Comparison of ENCODE assay signal across 21 cellular contexts in genomic region chr18:48919547-48919946, GRCh38. TPM values are rescaled to one million over a fixed set of nuclear protein-coding genes. Genes with fewer than 3 reads are reported as not detected.
A peak's percentile ranks its signal among the peaks of the same experiment; 100 is the strongest.
DNase-seq lines count a peak whose midpoint lies in the region; ATAC-seq and TF ChIP-seq lines count a peak whose summit lies in the region.
"Had no signal": no experiment of that assay in that cellular context is flagged by ENCODE, and none has a peak within 500 bp of the region (broad histone marks: within the 10 kb centered on the region; RNA-seq: fewer than 3 reads in every experiment).

No MANE protein-coding gene starts in this region.

- H3K27me3 ChIP-seq in cardiac muscle cell (no peaks in the 10 kb centered on the region), breast epithelium (no peaks in the 10 kb centered on the region), upper lobe of right lung (no peaks in the 10 kb centered on the region), Karpas-422 (ENCODE audit: low read length) (no peaks in the 10 kb centered on the region)
- H3K27me3 ChIP-seq: BLaER1, left lung had no signal

- H3K4me1 ChIP-seq in cardiac muscle cell (ENCODE audit: low read depth) = peaks cover 26% of the 10 kb centered on the region
- peaks cover 0 to 6% of the 10 kb centered on the region in 2 donors for H3K4me1 ChIP-seq in breast epithelium
- H3K4me1 ChIP-seq in upper lobe of right lung = peaks cover 67% of the 10 kb centered on the region
- H3K4me1 ChIP-seq in Karpas-422 (ENCODE audit: low read length) = peaks cover 4% of the 10 kb centered on the region

- peak overlapping the region; percentile 77 for H3K27ac Mint-ChIP-seq in mesothelial cell of epicardium
- H3K27ac Mint-ChIP-seq: activated B cell treated with CpG ODN at 0.5 μM for 24 hours; activated CD4-positive, alpha-beta memory T cell treated with anti-CD3 and anti-CD28 coated beads, Interleukin-2, amount 10 ng/mL, durations not matched to agents 7 days and 5 days; activated naive CD4-positive, alpha-beta T cell treated with anti-CD3 and anti-CD28 coated beads for 36 hours had no signal

- H3K4me1 Mint-ChIP-seq in mesothelial cell of epicardium = peaks cover 72% of the 10 kb centered on the region

- no peaks in the 10 kb centered on the region for H4K20me1 ChIP-seq in Karpas-422 (ENCODE audit: insufficient read depth, low read depth, low read length)

- peaks cover 13% of the 10 kb centered on the region for H3K36me3 Mint-ChIP-seq in mesothelial cell of epicardium

- DNase-seq in cardiac muscle cell (ENCODE audit: low read depth in 1 of 2, low spot score in 1 of 2) (no peak), cardiac septum (ENCODE audit: low spot score) (no peak), caudate nucleus (lab: John Stamatoyannopoulos, UW) (peak in 6 of 61 donors; percentile 34 to 62 (median 45)), mesothelial cell of epicardium (ENCODE audit: low spot score in 2 of 2, unreplicated experiment in 2 of 2) (no peak), breast epithelium (ENCODE audit: low spot score in 2 of 2) (no peak), upper lobe of right lung (no peak), NCI-H82 (lab: John Stamatoyannopoulos, UW) (no peak), Karpas-422 (no peak)
- DNase-seq: activated B cell treated with CpG ODN at 0.5 μM for 24 hours; activated CD4-positive, alpha-beta memory T cell treated with anti-CD3 and anti-CD28 coated beads, Interleukin-2, amount 10 ng/mL, durations not matched to agents 7 days and 5 days; activated naive CD4-positive, alpha-beta T cell treated with anti-CD3 and anti-CD28 coated beads for 36 hours; cerebellar nuclear complex; GOT3; left lung; NCI-H1092 treated with DMSO at 0.1 percent for 48 hours; NCI-H2081 treated with DMSO at 0.1 percent for 48 hours; NK-92 treated with Interleukin-12 subunit alpha and Interleukin-12 subunit beta, amount 100 ng/mL, for 24 hours; RPMI8226; stimulated activated CD4-positive, alpha-beta T cell treated with anti-CD3 and anti-CD28 coated beads, Interleukin-4, amount 100 ng/mL, for 4 hours; T1000 had no signal

- H3K9me2 ChIP-seq in Karpas-422 (replicated peaks; ENCODE audit: insufficient read depth, low read length) = no peaks in the 10 kb centered on the region

- H3K4me2 ChIP-seq in Karpas-422 (ENCODE audit: low read depth, low read length, poor library complexity, severe bottlenecking) = no peak overlapping the region

- no peak for TF ChIP-seq CTCF in cardiac muscle cell (IDR thresholded peaks at IDR 0.05; ENCODE audit: low read depth, low read length)
- no peak for TF ChIP-seq CTCF in mesothelial cell of epicardium (IDR thresholded peaks at IDR 0.05; ENCODE audit: unreplicated experiment)
- no peak for TF ChIP-seq CTCF in breast epithelium (IDR thresholded peaks at IDR 0.05)
- TF ChIP-seq CTCF in upper lobe of right lung (IDR thresholded peaks at IDR 0.05) = no peak

- TF ChIP-seq POLR2A in breast epithelium (IDR thresholded peaks at IDR 0.05) = no peak

- H3K9me3 ChIP-seq in cardiac muscle cell (ENCODE audit: low read depth) (no peaks in the 10 kb centered on the region), breast epithelium (no peaks in the 10 kb centered on the region), upper lobe of right lung (no peaks in the 10 kb centered on the region), Karpas-422 (ENCODE audit: low read length) (no peaks in the 10 kb centered on the region)
- H3K9me3 ChIP-seq: BLaER1, left lung had no signal

- H2AFZ ChIP-seq in Karpas-422 (ENCODE audit: low read length) = no peak overlapping the region

- no peak for ATAC-seq in upper lobe of right lung
- ATAC-seq: left lung had no signal

- intact Hi-C loops in cardiac septum (cut with DNase I) = no loop called here
- intact Hi-C loops in breast epithelium (cut with DNase I; ENCODE audit: low total_unique reads) = no loop called here
- intact Hi-C loops in upper lobe of right lung (cut with DNase I) = no loop called here

- no peak overlapping the region for H3K9ac ChIP-seq in Karpas-422 (ENCODE audit: low read length)
- H3K9ac ChIP-seq: BLaER1 had no signal

- no peaks in the 10 kb centered on the region for H3K9me3 Mint-ChIP-seq in mesothelial cell of epicardium
- H3K9me3 Mint-ChIP-seq: activated B cell treated with CpG ODN at 0.5 μM for 24 hours; activated CD4-positive, alpha-beta memory T cell treated with anti-CD3 and anti-CD28 coated beads, Interleukin-2, amount 10 ng/mL, durations not matched to agents 7 days and 5 days; activated naive CD4-positive, alpha-beta T cell treated with anti-CD3 and anti-CD28 coated beads for 36 hours had no signal

- no peak overlapping the region for H3K4me3 Mint-ChIP-seq in mesothelial cell of epicardium
- H3K4me3 Mint-ChIP-seq: activated B cell treated with CpG ODN at 0.5 μM for 24 hours; activated CD4-positive, alpha-beta memory T cell treated with anti-CD3 and anti-CD28 coated beads, Interleukin-2, amount 10 ng/mL, durations not matched to agents 7 days and 5 days; activated naive CD4-positive, alpha-beta T cell treated with anti-CD3 and anti-CD28 coated beads for 36 hours had no signal

- H3K27me3 Mint-ChIP-seq in mesothelial cell of epicardium (ENCODE audit: low read depth) = no peaks in the 10 kb centered on the region
- H3K27me3 Mint-ChIP-seq: activated B cell treated with CpG ODN at 0.5 μM for 24 hours; activated CD4-positive, alpha-beta memory T cell treated with anti-CD3 and anti-CD28 coated beads, Interleukin-2, amount 10 ng/mL, durations not matched to agents 7 days and 5 days had no signal

- peak overlapping the region; percentile 52 for H3K27ac ChIP-seq in cardiac muscle cell
- H3K27ac ChIP-seq in caudate nucleus (ENCODE audit: low read depth, low read length) = peak overlapping the region; percentile 58
- H3K27ac ChIP-seq in breast epithelium = no peak overlapping the region
- no peak overlapping the region for H3K27ac ChIP-seq in upper lobe of right lung
- H3K27ac ChIP-seq in Karpas-422 (ENCODE audit: low read length) = no peak overlapping the region
- H3K27ac ChIP-seq: BLaER1 had no signal

- H3K36me3 ChIP-seq in cardiac muscle cell (peaks cover 10% of the 10 kb centered on the region), breast epithelium (no peaks in the 10 kb centered on the region), upper lobe of right lung (peaks cover 24% of the 10 kb centered on the region), Karpas-422 (ENCODE audit: insufficient read depth, low read length) (no peaks in the 10 kb centered on the region)

- no peaks in the 10 kb centered on the region for H3K79me2 ChIP-seq in Karpas-422 (ENCODE audit: low read length)

- H3K4me3 ChIP-seq in cardiac muscle cell (no peak overlapping the region), breast epithelium (no peak overlapping the region), upper lobe of right lung (no peak overlapping the region), Karpas-422 (ENCODE audit: low read length) (no peak overlapping the region)
- H3K4me3 ChIP-seq: BLaER1, left lung had no signal

RNA-seq across cellular contexts. Expression of gene SMAD7, which starts 31.2 kb away (rescaled TPM):
- total RNA-seq in cardiac muscle cell (93.1 and 129 TPM in 2 replicates), cardiac septum (42.4 TPM), mesothelial cell of epicardium (75.5 to 77.6 TPM (median 76.8 TPM) in 3 replicates), breast epithelium (10 to 100 TPM; 17.4 to 21.2 (median 20.6) TPM), upper lobe of right lung (68.9 TPM)
- polyA plus RNA-seq in cardiac muscle cell = 60.1 and 80.8 TPM in 2 replicates
- total RNA-seq in Karpas-422 (2014; rRNA removed; shearing (Covaris generic); ENCODE audit: low replicate concordance) = 1.3 and 2.1 TPM in 2 replicates

Comparison
In these comparisons a context has a peak if more than half of its experiments do, and no peak if none do; other contexts are left out.
1. H3K27ac ChIP-seq: peak in cardiac muscle cell (single experiment) and caudate nucleus (single experiment); none in breast epithelium (0 of 2), upper lobe of right lung (single experiment) and Karpas-422 (single experiment).